10 cellular contexts compared by ENCODE assay signal in genomic region chr2:70887208-70887549, GRCh38. TPM values are rescaled to one million over a fixed set of nuclear protein-coding genes. Genes with fewer than 3 reads are reported as not detected.
DNase-seq lines count a peak whose midpoint lies in the region; ATAC-seq and TF ChIP-seq lines count a peak whose summit lies in the region.
"Had no signal": no experiment of that assay in that cellular context is flagged by ENCODE, and none has a peak within 500 bp of the region (broad histone marks: within the 10 kb centered on the region; RNA-seq: fewer than 3 reads in every experiment).

No MANE protein-coding gene starts in this region.

- H3K4me3 ChIP-seq in lower lobe of right lung = peak overlapping the region; percentile 42
- peak overlapping the region; percentile 35 for H3K4me3 ChIP-seq in suprapubic skin

- TF ChIP-seq EP300 in suprapubic skin (IDR thresholded peaks at IDR 0.05) = no peak

- no peak for TF ChIP-seq POLR2A in suprapubic skin (IDR thresholded peaks at IDR 0.05)

- DNase-seq in activated T-cell treated with anti-CD3 and anti-CD28 coated beads, Interleukin-2, amount 50 U/mL, for 24 hours = no peak
- DNase-seq in activated T-cell treated with anti-CD3 and anti-CD28 coated beads for 4 hours (no peak), lower lobe of right lung (no peak), suprapubic skin (ENCODE audit: low spot score in 2 of 2) (no peak), SHP77 (lab: John Stamatoyannopoulos, UW) (no peak), kidney glomerular epithelial cell (lab: John Stamatoyannopoulos, UW) (no peak)
- DNase-seq in activated naive CD8-positive, alpha-beta T cell treated with anti-CD3 and anti-CD28 coated beads for 36 hours = no peak
- no peak for DNase-seq in stimulated activated CD4-positive, alpha-beta T cell treated with anti-CD3 and anti-CD28 coated beads, Interleukin-2, amount 100 ng/mL, for 24 hours
- DNase-seq: C1 segment of cervical spinal cord had no signal

- intact Hi-C loops in lower lobe of right lung (cut with DNase I) = no loop called here

- H3K4me1 ChIP-seq in lower lobe of right lung (peaks cover 25% of the 10 kb centered on the region), suprapubic skin (peaks cover 27% of the 10 kb centered on the region)

- TF ChIP-seq CTCF in lower lobe of right lung (IDR thresholded peaks at IDR 0.05) = no peak
- TF ChIP-seq CTCF in suprapubic skin (IDR thresholded peaks at IDR 0.05) = no peak

- peak overlapping the region; percentile 68 for H3K4me3 Mint-ChIP-seq in activated T-cell treated with anti-CD3 and anti-CD28 coated beads, Interleukin-2, amount 50 U/mL, for 24 hours
- peak overlapping the region; percentile 66 for H3K4me3 Mint-ChIP-seq in activated naive CD8-positive, alpha-beta T cell treated with anti-CD3 and anti-CD28 coated beads for 36 hours

- ATAC-seq in lower lobe of right lung = no peak

- H3K27ac ChIP-seq in lower lobe of right lung (no peak overlapping the region), suprapubic skin (peak overlapping the region; percentile 11)

- H3K9me3 ChIP-seq in lower lobe of right lung = no peaks in the 10 kb centered on the region
- H3K9me3 ChIP-seq in suprapubic skin = no peaks in the 10 kb centered on the region

- H3K27me3 ChIP-seq in lower lobe of right lung (ENCODE audit: low read depth) = peaks cover 97% of the 10 kb centered on the region
- H3K27me3 ChIP-seq in suprapubic skin = peaks cover 100% of the 10 kb centered on the region

- peaks cover 26% of the 10 kb centered on the region for H3K4me1 Mint-ChIP-seq in activated T-cell treated with anti-CD3 and anti-CD28 coated beads, Interleukin-2, amount 50 U/mL, for 24 hours (ENCODE audit: low read depth)
- peaks cover 20% of the 10 kb centered on the region for H3K4me1 Mint-ChIP-seq in activated naive CD8-positive, alpha-beta T cell treated with anti-CD3 and anti-CD28 coated beads for 36 hours

- H3K9me3 Mint-ChIP-seq in activated T-cell treated with anti-CD3 and anti-CD28 coated beads, Interleukin-2, amount 50 U/mL, for 24 hours = no peaks in the 10 kb centered on the region
- H3K9me3 Mint-ChIP-seq in activated naive CD8-positive, alpha-beta T cell treated with anti-CD3 and anti-CD28 coated beads for 36 hours = peaks cover 2% of the 10 kb centered on the region

- no peaks in the 10 kb centered on the region for H3K36me3 ChIP-seq in lower lobe of right lung
- no peaks in the 10 kb centered on the region for H3K36me3 ChIP-seq in suprapubic skin

- no peak overlapping the region for H3K27ac Mint-ChIP-seq in activated T-cell treated with anti-CD3 and anti-CD28 coated beads, Interleukin-2, amount 50 U/mL, for 24 hours
- no peak overlapping the region for H3K27ac Mint-ChIP-seq in activated naive CD8-positive, alpha-beta T cell treated with anti-CD3 and anti-CD28 coated beads for 36 hours

- 11% methylated on average over 8 of the region's 8 CpGs for WGBS in suprapubic skin

- H3K27me3 Mint-ChIP-seq in activated T-cell treated with anti-CD3 and anti-CD28 coated beads, Interleukin-2, amount 50 U/mL, for 24 hours = peaks cover 93% of the 10 kb centered on the region
- peaks cover 96% of the 10 kb centered on the region for H3K27me3 Mint-ChIP-seq in activated naive CD8-positive, alpha-beta T cell treated with anti-CD3 and anti-CD28 coated beads for 36 hours

- H3K36me3 Mint-ChIP-seq in activated T-cell treated with anti-CD3 and anti-CD28 coated beads, Interleukin-2, amount 50 U/mL, for 24 hours (ENCODE audit: low read depth) = no peaks in the 10 kb centered on the region
- H3K36me3 Mint-ChIP-seq in activated naive CD8-positive, alpha-beta T cell treated with anti-CD3 and anti-CD28 coated beads for 36 hours = no peaks in the 10 kb centered on the region

RNA-seq across cellular contexts. Expression of gene VAX2, which starts 13.2 kb away (rescaled TPM):
- not detected for total RNA-seq in activated naive CD8-positive, alpha-beta T cell treated with anti-CD3 and anti-CD28 coated beads for 36 hours
- total RNA-seq in lower lobe of right lung (not detected), suprapubic skin (1 to 10 TPM; 1.2 to 5.8 (median 3.1) TPM)
- total RNA-seq: OCI-LY7 had no signal

RNA-seq across cellular contexts. Expression of gene ATP6V1B1, which starts 48.5 kb away (rescaled TPM):
- total RNA-seq in activated naive CD8-positive, alpha-beta T cell treated with anti-CD3 and anti-CD28 coated beads for 36 hours = not detected
- total RNA-seq in lower lobe of right lung (2.2 TPM), suprapubic skin (10 to 100 TPM; 22.7 to 66.9 (median 39.5) TPM)
- total RNA-seq: OCI-LY7 had no signal

RNA-seq across cellular contexts. Expression of gene CD207, which starts 51.6 kb away (rescaled TPM):
- total RNA-seq in activated naive CD8-positive, alpha-beta T cell treated with anti-CD3 and anti-CD28 coated beads for 36 hours = not detected
- total RNA-seq in lower lobe of right lung = 3.0 TPM
- total RNA-seq in suprapubic skin = 10 to 100 TPM; 25.4 to 81.3 (median 50.5) TPM
- total RNA-seq: OCI-LY7 had no signal
